Comparison of ENCODE assay signal across 17 cellular contexts in genomic region chr17:35491417-35491816, GRCh38. TPM values are rescaled to one million over a fixed set of nuclear protein-coding genes. Genes with fewer than 3 reads are reported as not detected.
A peak's percentile ranks its signal among the peaks of the same experiment; 100 is the strongest.
DNase-seq lines count a peak whose midpoint lies in the region; ATAC-seq, FAIRE-seq and TF ChIP-seq lines count a peak whose summit lies in the region.
"Had no signal": no experiment of that assay in that cellular context is flagged by ENCODE, and none has a peak within 500 bp of the region (broad histone marks: within the 10 kb centered on the region; RNA-seq: fewer than 3 reads in every experiment).

No MANE protein-coding gene starts in this region.

- H3K27ac Mint-ChIP-seq in natural killer cell: peak overlapping the region; percentile 85 to 94
- H3K27ac Mint-ChIP-seq in natural killer cell treated with Interleukin-12 subunit alpha and Interleukin-12 subunit beta and Interleukin-15 and Interleukin-18, amount 100 ng/mL, for 72 hours: peak overlapping the region in 1 of 2 donors; percentile 97
- no peak overlapping the region for H3K27ac Mint-ChIP-seq in activated CD8-positive, alpha-beta memory T cell treated with anti-CD3 and anti-CD28 coated beads, Interleukin-2, amount 10 ng/mL, durations not matched to agents 7 days and 5 days
- H3K27ac Mint-ChIP-seq: GM23338, H9 had no signal

- DNase-seq in natural killer cell (no peak), SK-N-MC (ENCODE audit: low read depth, low spot score) (no peak), H1 (ENCODE audit: low read depth in 1 of 2, low spot score in 2 of 2) (no peak), left cardiac atrium (no peak)
- no peak for DNase-seq in natural killer cell treated with Interleukin-12 subunit alpha and Interleukin-12 subunit beta and Interleukin-15 and Interleukin-18, amount 100 ng/mL, for 72 hours (ENCODE audit: low spot score)
- DNase-seq in activated CD8-positive, alpha-beta memory T cell treated with anti-CD3 and anti-CD28 coated beads, Interleukin-2, amount 10 ng/mL, durations not matched to agents 7 days and 5 days: no peak
- DNase-seq: ACHN, DMS53, H9 had no signal

- H3K36me3 Mint-ChIP-seq in natural killer cell: no peaks in the 10 kb centered on the region
- peaks cover 5% of the 10 kb centered on the region for H3K36me3 Mint-ChIP-seq in natural killer cell treated with Interleukin-12 subunit alpha and Interleukin-12 subunit beta and Interleukin-15 and Interleukin-18, amount 100 ng/mL, for 72 hours
- H3K36me3 Mint-ChIP-seq in activated CD8-positive, alpha-beta memory T cell treated with anti-CD3 and anti-CD28 coated beads, Interleukin-2, amount 10 ng/mL, durations not matched to agents 7 days and 5 days: peaks cover 71% of the 10 kb centered on the region

- H3K4me3 Mint-ChIP-seq in natural killer cell: no peak overlapping the region
- no peak overlapping the region for H3K4me3 Mint-ChIP-seq in natural killer cell treated with Interleukin-12 subunit alpha and Interleukin-12 subunit beta and Interleukin-15 and Interleukin-18, amount 100 ng/mL, for 72 hours
- no peak overlapping the region for H3K4me3 Mint-ChIP-seq in activated CD8-positive, alpha-beta memory T cell treated with anti-CD3 and anti-CD28 coated beads, Interleukin-2, amount 10 ng/mL, durations not matched to agents 7 days and 5 days
- H3K4me3 Mint-ChIP-seq: GM23338, H9 had no signal

- no peak overlapping the region for H3K23ac ChIP-seq in H1 (ENCODE audit: insufficient read length)

- H2BK15ac ChIP-seq in H1 (ENCODE audit: low read length): no peak overlapping the region

- peaks cover 77 to 100% (median 95%) of the 10 kb centered on the region in 4 experiments for H3K27me3 ChIP-seq in H1 (replicated peaks in 1 of 4; ENCODE audit: control insufficient read depth in 3 of 4, extremely low read depth in 1 of 4, insufficient read depth in 3 of 4, low read length in 3 of 4)

- no peak overlapping the region for H3K4ac ChIP-seq in H1 (replicated peaks; ENCODE audit: insufficient read length, low read depth, low read length)

- POLR2A ChIA-PET in H1 (lab: Charles Lee; ENCODE audit: partially characterized antibody): no interaction called here

- intact Hi-C loops in natural killer cell (cut with micrococcal nuclease) (no loop called here), left cardiac atrium (cut with DNase I) (no loop called here)

- no peaks in the 10 kb centered on the region for H3K9me3 Mint-ChIP-seq in natural killer cell
- no peaks in the 10 kb centered on the region for H3K9me3 Mint-ChIP-seq in natural killer cell treated with Interleukin-12 subunit alpha and Interleukin-12 subunit beta and Interleukin-15 and Interleukin-18, amount 100 ng/mL, for 72 hours
- H3K9me3 Mint-ChIP-seq in activated CD8-positive, alpha-beta memory T cell treated with anti-CD3 and anti-CD28 coated beads, Interleukin-2, amount 10 ng/mL, durations not matched to agents 7 days and 5 days (ENCODE audit: low read depth): no peaks in the 10 kb centered on the region
- H3K9me3 Mint-ChIP-seq: GM23338 had no signal

- H4K91ac ChIP-seq in H1 (replicated peaks; ENCODE audit: insufficient read length, low read length): no peak overlapping the region

- TF ChIP-seq POLR2A in H1 (IDR thresholded peaks at IDR 0.05; ENCODE audit: control extremely low read depth in 1 of 2, low read depth in 2 of 2, low read length in 2 of 2): no peak

- no peak overlapping the region for H3K18ac ChIP-seq in H1 (ENCODE audit: extremely low read depth, low read length)

- H3K79me1 ChIP-seq in H1 (ENCODE audit: low read depth, low read length): no peaks in the 10 kb centered on the region

- H2AFZ ChIP-seq in H1 (ENCODE audit: low read length): no peak overlapping the region
- H2AFZ ChIP-seq: GM23338 had no signal

- H3K36me3 ChIP-seq in SK-N-MC (ENCODE audit: insufficient read depth, low read length): no peaks in the 10 kb centered on the region
- no peaks in the 10 kb centered on the region for H3K36me3 ChIP-seq in H1 (ENCODE audit: control insufficient read depth in 2 of 4, insufficient read depth in 4 of 4, low read length in 3 of 4)

- TF ChIP-seq EP300 in H1 (IDR thresholded peaks at IDR 0.05; ENCODE audit: borderline replicate concordance in 1 of 2, low read depth in 2 of 2, low read length in 2 of 2): no peak

- peaks cover 10 to 27% of the 10 kb centered on the region in 2 experiments for H4K20me1 ChIP-seq in H1 (replicated peaks in 1 of 2; ENCODE audit: control insufficient read depth in 1 of 2, insufficient read depth in 2 of 2, low read length in 2 of 2)
- H4K20me1 ChIP-seq: BLaER1 treated with 17β-estradiol and CSF1 and Interleukin-3, amounts not matched to agents 10 nM and 100 nM had no signal

- no peak for FAIRE-seq in H1 (lab: Jason Lieb, UNC)
- FAIRE-seq: GM18507, HepG2 had no signal

- H4K8ac ChIP-seq in H1 (ENCODE audit: extremely low read depth, insufficient read depth, low read length): no peak overlapping the region

- H2BK12ac ChIP-seq in H1 (ENCODE audit: low read depth, low read length): no peak overlapping the region

- H2BK20ac ChIP-seq in H1 (ENCODE audit: low read length): no peak overlapping the region

- H3K9ac ChIP-seq in SK-N-MC (ENCODE audit: insufficient read length) (no peak overlapping the region), H1 (replicated peaks in 1 of 4; ENCODE audit: extremely low read depth in 1 of 4, low read depth in 3 of 4, low read length in 3 of 4) (no peak overlapping the region)
- H3K9ac ChIP-seq: BLaER1 treated with 17β-estradiol and CSF1 and Interleukin-3, amounts not matched to agents 10 nM and 100 nM had no signal

- H3K27ac ChIP-seq in SK-N-MC (peak overlapping the region; percentile 61), H1 (ENCODE audit: low read depth, low read length) (no peak overlapping the region)
- H3K27ac ChIP-seq: BLaER1 treated with 17β-estradiol and CSF1 and Interleukin-3, amounts not matched to agents 10 nM and 100 nM had no signal

- no peaks in the 10 kb centered on the region for H3K79me2 ChIP-seq in H1 (ENCODE audit: control insufficient read depth in 1 of 2, insufficient read depth in 2 of 2, low read length in 2 of 2)

- H3K14ac ChIP-seq in H1 (ENCODE audit: insufficient read length): no peak overlapping the region

- TF ChIP-seq CTCF in natural killer cell (IDR thresholded peaks at IDR 0.05) (no peak), H1 (IDR thresholded peaks at IDR 0.05; ENCODE audit: control extremely low read depth in 1 of 3, insufficient read depth in 1 of 3, low read depth in 1 of 3, low read length in 3 of 3) (no peak)

- peaks cover 8 to 18% (median 12%) of the 10 kb centered on the region in 4 experiments for H3K4me1 ChIP-seq in H1 (replicated peaks in 1 of 4; ENCODE audit: control insufficient read depth in 3 of 4, insufficient read depth in 4 of 4, low read length in 3 of 4)

- ATAC-seq in natural killer cell (no peak), GM21619 (IDR thresholded peaks at IDR 0.05; ENCODE audit: unreplicated experiment) (no peak), left cardiac atrium (no peak), HG03521 (IDR thresholded peaks at IDR 0.05; ENCODE audit: unreplicated experiment) (no peak)
- ATAC-seq in natural killer cell treated with Interleukin-12 subunit alpha and Interleukin-12 subunit beta and Interleukin-15 and Interleukin-18, amount 100 ng/mL, for 72 hours: no peak
- ATAC-seq in activated CD8-positive, alpha-beta memory T cell treated with anti-CD3 and anti-CD28 coated beads, Interleukin-2, amount 10 ng/mL, durations not matched to agents 7 days and 5 days: no peak
- ATAC-seq: GM23338, HepG2 had no signal

- 22% methylated on average over 3 of the region's 3 CpGs; no CpG with 5 or more reads in 1 of the 2 experiments for WGBS in H1 (ENCODE audit: extremely low coverage in 1 of 2, insufficient coverage in 1 of 2, insufficient read length in 1 of 2, insufficient replicate concordance in 2 of 2, low coverage in 1 of 2, low lambda C conversion rate in 2 of 2, missing lambda C conversion rate in 1 of 2), 2 experiments

- H4K5ac ChIP-seq in H1 (ENCODE audit: insufficient read length, low read depth, low read length): no peak overlapping the region

- CTCF ChIA-PET in H1 (lab: Charles Lee; ENCODE audit: partially characterized antibody): interaction anchor here (2.0 to 2.5 kb wide), 2 partner anchors 43 to 178 kb away, joined by 7 to 10 read pairs; no protein-coding TSS in a partner anchor
- CTCF ChIA-PET in activated CD8-positive, alpha-beta memory T cell treated with anti-CD3 and anti-CD28 coated beads, Interleukin-2, amount 10 ng/mL, durations not matched to agents 7 days and 5 days (lab: Charles Lee): no interaction called here

- no peaks in the 10 kb centered on the region for H3K9me3 ChIP-seq in SK-N-MC (ENCODE audit: low read depth, low read length)
- H3K9me3 ChIP-seq in H1 (ENCODE audit: insufficient read depth in 2 of 2, low read depth in 1 of 2, low read length in 1 of 2): no peaks in the 10 kb centered on the region

- H3K4me2 ChIP-seq in H1 (ENCODE audit: insufficient read depth in 1 of 2, low read depth in 2 of 2, low read length in 2 of 2): no peak overlapping the region
- H3K4me2 ChIP-seq: BLaER1 treated with 17β-estradiol and CSF1 and Interleukin-3, amounts not matched to agents 10 nM and 100 nM; GM23338 had no signal

- H3K4me3 ChIP-seq in SK-N-MC (peak overlapping the region; percentile 49), H1 (ENCODE audit: extremely low read depth in 1 of 4, insufficient read depth in 2 of 4, low read depth in 3 of 4, low read length in 4 of 4) (no peak overlapping the region)
- H3K4me3 ChIP-seq: BLaER1 treated with 17β-estradiol and CSF1 and Interleukin-3, amounts not matched to agents 10 nM and 100 nM; GM23338 had no signal

- H2BK120ac ChIP-seq in H1 (replicated peaks; ENCODE audit: low read depth, low read length): no peak overlapping the region

- H3K4me1 Mint-ChIP-seq in natural killer cell: peaks cover 68 to 80% of the 10 kb centered on the region in 2 donors
- H3K4me1 Mint-ChIP-seq in natural killer cell treated with Interleukin-12 subunit alpha and Interleukin-12 subunit beta and Interleukin-15 and Interleukin-18, amount 100 ng/mL, for 72 hours (ENCODE audit: low read depth in 2 of 2): peaks cover 57 to 68% of the 10 kb centered on the region in 2 donors
- H3K4me1 Mint-ChIP-seq in activated CD8-positive, alpha-beta memory T cell treated with anti-CD3 and anti-CD28 coated beads, Interleukin-2, amount 10 ng/mL, durations not matched to agents 7 days and 5 days: peaks cover 73% of the 10 kb centered on the region

- no peaks in the 10 kb centered on the region for H3K27me3 Mint-ChIP-seq in natural killer cell (ENCODE audit: low read depth in 2 of 2)
- H3K27me3 Mint-ChIP-seq in natural killer cell treated with Interleukin-12 subunit alpha and Interleukin-12 subunit beta and Interleukin-15 and Interleukin-18, amount 100 ng/mL, for 72 hours: no peaks in the 10 kb centered on the region
- no peaks in the 10 kb centered on the region for H3K27me3 Mint-ChIP-seq in activated CD8-positive, alpha-beta memory T cell treated with anti-CD3 and anti-CD28 coated beads, Interleukin-2, amount 10 ng/mL, durations not matched to agents 7 days and 5 days

- H3K23me2 ChIP-seq in H1 (ENCODE audit: low read depth, low read length): peaks cover 6% of the 10 kb centered on the region; the same call in 1 of the 2 replicates

- TF ChIP-seq RAD21 in H1 (IDR thresholded peaks at IDR 0.05 in 1 of 2, conservative IDR thresholded peaks at IDR 0.05 in 1 of 2; ENCODE audit: low read depth in 2 of 2, low read length in 2 of 2): no peak

- no peak overlapping the region for H2AK5ac ChIP-seq in H1 (ENCODE audit: low read depth, low read length)

- H2BK5ac ChIP-seq in H1 (ENCODE audit: low read depth, low read length): no peak overlapping the region

- no peak overlapping the region for H3K56ac ChIP-seq in H1 (replicated peaks; ENCODE audit: insufficient read length, low read depth, low read length)

RNA-seq across cellular contexts. Expression of gene SLFN13, which starts 42.9 kb away (rescaled TPM):
- total RNA-seq in natural killer cell: 100 to 1,000 TPM in 2 of 3 donors, 10 to 100 TPM in 1; 85.9 to 182 (median 129) TPM
- total RNA-seq in natural killer cell treated with Interleukin-12 subunit alpha and Interleukin-12 subunit beta and Interleukin-15 and Interleukin-18, amount 100 ng/mL, for 72 hours: 100 to 1,000 TPM; 213 to 343 TPM
- total RNA-seq in H1 (2021; fragmentation: NEBNext Ultra II Directional; extraction: Animal tissue kit (Norgen Biotek cat#: 25700)): 27.5 and 28.1 TPM in 2 replicates
- polyA plus RNA-seq in H1 (2011; rRNA removed): 9.0 and 15.7 TPM in 2 replicates
- 19.3 TPM for polyA plus RNA-seq in H1 (2011; cell fraction: cytosol; rRNA removed)
- polyA plus RNA-seq in H1 (2011; cell fraction: nucleus; rRNA removed): 13.6 TPM
- 14.5 to 22.7 TPM (median 20.6 TPM) in 4 replicates for polyA plus RNA-seq in H1 (2012, experiment 1 of 2)
- 2.3 TPM for polyA plus RNA-seq in H1 (2012, experiment 2 of 2)
- 9.2 TPM for polyA plus RNA-seq in H1 (2013, experiment 1 of 2)
- 7.3 TPM for polyA plus RNA-seq in H1 (2013, experiment 2 of 2)
- 29.7 and 44.5 TPM in 2 replicates for polyA minus RNA-seq in H1 (2011; rRNA and poly(A)+ RNA removed)
- polyA minus RNA-seq in H1 (2011; cell fraction: cytosol; rRNA and poly(A)+ RNA removed): 10.2 TPM
- polyA minus RNA-seq in H1 (2011; cell fraction: nucleus; rRNA and poly(A)+ RNA removed): 14.9 TPM
- total RNA-seq in left cardiac atrium: 1 to 10 TPM; 6.3 to 7.5 TPM
- 100 to 1,000 TPM in 1 of 2 experiments, 10 to 100 TPM in 1; 70.5 to 115 TPM for total RNA-seq in activated CD8-positive, alpha-beta memory T cell treated with anti-CD3 and anti-CD28 coated beads, Interleukin-2, amount 10 ng/mL, durations not matched to agents 7 days and 5 days
- polyA plus RNA-seq: HepG2 had no signal

RNA-seq across cellular contexts. Expression of gene SLFN12L, which starts 46.1 kb away (rescaled TPM):
- total RNA-seq in natural killer cell: 100 to 1,000 TPM; 126 to 174 (median 130) TPM
- total RNA-seq in natural killer cell treated with Interleukin-12 subunit alpha and Interleukin-12 subunit beta and Interleukin-15 and Interleukin-18, amount 100 ng/mL, for 72 hours: 10 to 100 TPM; 40.2 to 83.7 TPM
- total RNA-seq in H1 (2021; fragmentation: NEBNext Ultra II Directional; extraction: Animal tissue kit (Norgen Biotek cat#: 25700)): not detected in 2 replicates
- not detected in 2 replicates for polyA plus RNA-seq in H1 (2011; rRNA removed)
- not detected for polyA plus RNA-seq in H1 (2011; cell fraction: cytosol; rRNA removed)
- not detected for polyA plus RNA-seq in H1 (2011; cell fraction: nucleus; rRNA removed)
- not detected in 4 replicates for polyA plus RNA-seq in H1 (2012, experiment 1 of 2)
- polyA plus RNA-seq in H1 (2012, experiment 2 of 2): not detected
- not detected for polyA plus RNA-seq in H1 (2013, experiment 1 of 2)
- polyA plus RNA-seq in H1 (2013, experiment 2 of 2): not detected
- not detected in 2 replicates for polyA minus RNA-seq in H1 (2011; rRNA and poly(A)+ RNA removed)
- polyA minus RNA-seq in H1 (2011; cell fraction: cytosol; rRNA and poly(A)+ RNA removed): not detected
- not detected for polyA minus RNA-seq in H1 (2011; cell fraction: nucleus; rRNA and poly(A)+ RNA removed)
- total RNA-seq in left cardiac atrium: 1 to 10 TPM; 1.0 to 1.3 TPM
- 100 to 1,000 TPM in 1 of 2 experiments, 10 to 100 TPM in 1; 95.4 to 197 TPM for total RNA-seq in activated CD8-positive, alpha-beta memory T cell treated with anti-CD3 and anti-CD28 coated beads, Interleukin-2, amount 10 ng/mL, durations not matched to agents 7 days and 5 days
- total RNA-seq: A172, GM23338, H9, HepG2, HT1080 had no signal
- polyA plus RNA-seq: GM23338, HepG2 had no signal

RNA-seq across cellular contexts. Expression of gene SLFN12, which starts 59.1 kb away (rescaled TPM):
- total RNA-seq in natural killer cell (10 to 100 TPM; 18.6 to 30.9 (median 21.8) TPM), left cardiac atrium (1 to 10 TPM; 5.7 to 8.8 TPM)
- 10 to 100 TPM; 59.4 to 60.4 TPM for total RNA-seq in natural killer cell treated with Interleukin-12 subunit alpha and Interleukin-12 subunit beta and Interleukin-15 and Interleukin-18, amount 100 ng/mL, for 72 hours
- total RNA-seq in H1 (2021; fragmentation: NEBNext Ultra II Directional; extraction: Animal tissue kit (Norgen Biotek cat#: 25700)): 9.4 and 10.7 TPM in 2 replicates
- polyA plus RNA-seq in H1 (2011; rRNA removed): 1.3 and 1.6 TPM in 2 replicates
- polyA plus RNA-seq in H1 (2011; cell fraction: cytosol; rRNA removed): 2.8 TPM
- 2.5 TPM for polyA plus RNA-seq in H1 (2011; cell fraction: nucleus; rRNA removed)
- 2.9 to 5.6 TPM (median 4.0 TPM) in 4 replicates for polyA plus RNA-seq in H1 (2012, experiment 1 of 2)
- 0.41 TPM for polyA plus RNA-seq in H1 (2012, experiment 2 of 2)
- polyA plus RNA-seq in H1 (2013, experiment 1 of 2): 4.9 TPM
- 4.9 TPM for polyA plus RNA-seq in H1 (2013, experiment 2 of 2)
- polyA minus RNA-seq in H1 (2011; rRNA and poly(A)+ RNA removed): 4.9 and 7.3 TPM in 2 replicates
- 1.8 TPM for polyA minus RNA-seq in H1 (2011; cell fraction: cytosol; rRNA and poly(A)+ RNA removed)
- polyA minus RNA-seq in H1 (2011; cell fraction: nucleus; rRNA and poly(A)+ RNA removed): 11.1 TPM
- total RNA-seq in activated CD8-positive, alpha-beta memory T cell treated with anti-CD3 and anti-CD28 coated beads, Interleukin-2, amount 10 ng/mL, durations not matched to agents 7 days and 5 days: 10 to 100 TPM; 22.6 to 31.6 TPM
- polyA plus RNA-seq: HepG2 had no signal

Comparison
In these comparisons a context has a peak if more than half of its experiments do, and no peak if none do; other contexts are left out.
1. RNA of gene SLFN12L, which starts 46.1 kb away (total RNA-seq): 95.4 to 197 TPM in activated CD8-positive, alpha-beta memory T cell treated with anti-CD3 and anti-CD28 coated beads, Interleukin-2, amount 10 ng/mL, durations not matched to agents 7 days and 5 days, 126 to 174 TPM in natural killer cell and 40.2 to 83.7 TPM in natural killer cell treated with Interleukin-12 subunit alpha and Interleukin-12 subunit beta and Interleukin-15 and Interleukin-18, amount 100 ng/mL, for 72 hours; 1.0 to 1.3 TPM in left cardiac atrium and not detected in H1; every median in the first group is over 10 times any median in the second.